Comparison of ENCODE assay signal across 8 cellular contexts in genomic region chr9:121929893-121930875, GRCh38.
DNase-seq lines count a peak whose midpoint lies in the region; ATAC-seq and TF ChIP-seq lines count a peak whose summit lies in the region.

No MANE protein-coding gene starts in this region.

- H3K27ac ChIP-seq in PC-3 (ENCODE audit: low read length) = no peak overlapping the region
- H3K27ac ChIP-seq in transverse colon = no peak overlapping the region
- H3K27ac ChIP-seq in MM.1S (ENCODE audit: low read length) = no peak overlapping the region
- H3K27ac ChIP-seq in breast epithelium = no peak overlapping the region

- H3K79me2 ChIP-seq in PC-3 (ENCODE audit: low read length) (0 out of 2 replicates have a peak, but pooled peaks cover 15% of the 10 kb centered on the region), MM.1S (ENCODE audit: low read length) (no peaks in the 10 kb centered on the region)

- no peak overlapping the region for H3K9ac ChIP-seq in PC-3 (ENCODE audit: low read length)
- no peak overlapping the region for H3K9ac ChIP-seq in MM.1S (ENCODE audit: low read length)

- H3K9me3 ChIP-seq in PC-3 (ENCODE audit: low read length) = no peaks in the 10 kb centered on the region
- H3K9me3 ChIP-seq in transverse colon = no peaks in the 10 kb centered on the region
- no peaks in the 10 kb centered on the region for H3K9me3 ChIP-seq in MM.1S (replicated peaks; ENCODE audit: insufficient read depth, low read length)
- no peaks in the 10 kb centered on the region for H3K9me3 ChIP-seq in breast epithelium

- H3K4me3 ChIP-seq in GM12875 (ENCODE audit: low read depth, low read length) (no peak overlapping the region), PC-3 (ENCODE audit: low read length) (no peak overlapping the region), transverse colon (no peak overlapping the region), MM.1S (ENCODE audit: low read length) (no peak overlapping the region), breast epithelium (no peak overlapping the region)

- H3K9me2 ChIP-seq in PC-3 (replicated peaks; ENCODE audit: low read length) (no peaks in the 10 kb centered on the region), MM.1S (replicated peaks; ENCODE audit: insufficient read depth, low read length) (no peaks in the 10 kb centered on the region)

- no peak for TF ChIP-seq EP300 in transverse colon (IDR thresholded peaks at IDR 0.05; ENCODE audit: low read depth)

- H3K36me3 ChIP-seq in PC-3 (ENCODE audit: low read depth, low read length) = no peaks in the 10 kb centered on the region; the same call in 1 of the 2 replicates
- no peaks in the 10 kb centered on the region for H3K36me3 ChIP-seq in transverse colon
- no peaks in the 10 kb centered on the region for H3K36me3 ChIP-seq in MM.1S (replicated peaks; ENCODE audit: insufficient read depth, low read length)
- H3K36me3 ChIP-seq in breast epithelium = no peaks in the 10 kb centered on the region

- no peaks in the 10 kb centered on the region for H4K20me1 ChIP-seq in PC-3 (ENCODE audit: low read length)
- H4K20me1 ChIP-seq in MM.1S (ENCODE audit: insufficient read depth, low read length) = no peaks in the 10 kb centered on the region

- no peak overlapping the region for H3K4me2 ChIP-seq in PC-3 (ENCODE audit: low read length)
- H3K4me2 ChIP-seq in MM.1S (ENCODE audit: low read depth, low read length) = no peak overlapping the region

- no TSS peak for BruUV-seq in PC-3 (replicated peaks; lab: Mats Ljungman, UMichigan)

- peak; percentile 7; the same call in 1 of the 2 replicates for TF ChIP-seq CTCF in GM12875 (IDR thresholded peaks at IDR 0.05; ENCODE audit: borderline replicate concordance, insufficient read depth, low read depth, low read length)
- TF ChIP-seq CTCF in PC-3 (conservative IDR thresholded peaks at IDR 0.05; ENCODE audit: low read depth, low read length) = 0 out of 2 replicates have a peak, but pooled peaks have one; percentile 16
- TF ChIP-seq CTCF in transverse colon (IDR thresholded peaks at IDR 0.05) = no peak
- TF ChIP-seq CTCF in MM.1S (IDR thresholded peaks at IDR 0.05; ENCODE audit: low read length) = no peak
- no peak for TF ChIP-seq CTCF in breast epithelium (IDR thresholded peaks at IDR 0.05)

- TF ChIP-seq POLR2A in transverse colon (IDR thresholded peaks at IDR 0.05) (no peak), breast epithelium (IDR thresholded peaks at IDR 0.05) (no peak)

- POLR2A ChIA-PET in PC-3 (lab: Charles Lee; ENCODE audit: unreplicated experiment) = no interaction called here

- H3K27me3 ChIP-seq in PC-3 (ENCODE audit: low read length) (no peaks in the 10 kb centered on the region), transverse colon (no peaks in the 10 kb centered on the region), MM.1S (replicated peaks; ENCODE audit: insufficient read depth, low read length) (no peaks in the 10 kb centered on the region), breast epithelium (no peaks in the 10 kb centered on the region)

- H3F3A ChIP-seq in PC-3 (ENCODE audit: low read length, unreplicated experiment) (no peaks in the 10 kb centered on the region), MM.1S (ENCODE audit: insufficient read depth, low read length) (no peaks in the 10 kb centered on the region)

- H3K4me1 ChIP-seq in PC-3 (ENCODE audit: insufficient read depth, low read length) (no peaks in the 10 kb centered on the region), transverse colon (no peaks in the 10 kb centered on the region), MM.1S (ENCODE audit: low read length) (no peaks in the 10 kb centered on the region), breast epithelium (no peaks in the 10 kb centered on the region)

- H2AFZ ChIP-seq in PC-3 (ENCODE audit: low read length) = no peak overlapping the region
- no peak overlapping the region for H2AFZ ChIP-seq in MM.1S (ENCODE audit: low read length)

- CTCF ChIA-PET in PC-3 (lab: Charles Lee) = no interaction called here

- no peak for ATAC-seq in PC-3

- in situ Hi-C loops in transverse colon (cut with MboI; ENCODE audit: low pct_ligation_motif_present in 1 of 4, low pct_unique_long_range_greater_than_20kb in 1 of 4, low sequenced_read_pairs in 3 of 4) = no loop called here

- intact Hi-C loops in PC-3 (cut with micrococcal nuclease) = no loop called here
- intact Hi-C loops in transverse colon (cut with DNase I; ENCODE audit: low total_unique reads) = no loop called here
- intact Hi-C loops in breast epithelium (cut with DNase I; ENCODE audit: low total_unique reads) = no loop called here

- DNase-seq in A172 (ENCODE audit: low spot score) = peak; percentile 25
- no peak for DNase-seq in PC-3
- DNase-seq in iPS DF 19.7 (ENCODE audit: low read depth, low spot score) = peak; percentile 35
- no peak for DNase-seq in transverse colon
- DNase-seq in occipital lobe (lab: John Stamatoyannopoulos, UW) = no peak
- no peak for DNase-seq in MM.1S
- no peak for DNase-seq in breast epithelium (ENCODE audit: low spot score in 2 of 2)

- 85 to 88% methylated on average over 5 to 12 of the region's 12 CpGs for WGBS in transverse colon (ENCODE audit: low coverage in 1 of 2), 2 donors

Comparison
In these comparisons a context has a peak if more than half of its experiments do, and no peak if none do; other contexts are left out.
1. DNase-seq: peak in A172 (single experiment) and iPS DF 19.7 (single experiment); none in PC-3 (single experiment), transverse colon (single experiment), occipital lobe (single experiment), MM.1S (single experiment) and breast epithelium (0 of 2).
2. CTCF ChIP-seq: peak in GM12875 (single experiment) and PC-3 (single experiment); none in transverse colon (0 of 5), MM.1S (single experiment) and breast epithelium (0 of 3).